In genomic region chr1:150102986-150103385, GRCh38 we compare ENCODE assay signal across 16 cellular contexts. TPM values are rescaled to one million over a fixed set of nuclear protein-coding genes. Genes with fewer than 3 reads are reported as not detected.
DNase-seq lines count a peak whose midpoint lies in the region; ATAC-seq and TF ChIP-seq lines count a peak whose summit lies in the region.
"Had no signal": no experiment of that assay in that cellular context is flagged by ENCODE, and none has a peak within 500 bp of the region (broad histone marks: within the 10 kb centered on the region; RNA-seq: fewer than 3 reads in every experiment).

No MANE protein-coding gene starts in this region.

- CTCF ChIA-PET in A673 (lab: Charles Lee) = no interaction called here
- CTCF ChIA-PET in CD4-positive, alpha-beta T cell (lab: Charles Lee) = interaction anchor here (0.8 to 1.1 kb wide), 5 partner anchors 8 to 58 kb away, joined by 3 to 4 read pairs (median 3); no protein-coding TSS in a partner anchor

- H3K9me3 ChIP-seq in A673 (ENCODE audit: low read depth, low read length, poor library complexity, severe bottlenecking) = peaks cover 5% of the 10 kb centered on the region
- H3K9me3 ChIP-seq in CD4-positive, alpha-beta T cell (ENCODE audit: control insufficient read depth, low read length) = no peaks in the 10 kb centered on the region
- no peaks in the 10 kb centered on the region for H3K9me3 ChIP-seq in effector memory CD4-positive, alpha-beta T cell (ENCODE audit: control insufficient read depth, low read length)
- H3K9me3 ChIP-seq: SJCRH30 had no signal

- no TSS peak for BruUV-seq in A673 (replicated peaks; lab: Mats Ljungman, UMichigan)

- DNase-seq in A673 (ENCODE audit: low spot score) (peak; percentile 49), NCI-H69 (lab: John Stamatoyannopoulos, UW) (peak; percentile 37), SKM-1 (lab: John Stamatoyannopoulos, UW; ENCODE audit: unreplicated experiment) (no peak), NCI-H2227 (lab: John Stamatoyannopoulos, UW; ENCODE audit: unreplicated experiment) (no peak)
- DNase-seq in CD4-positive, alpha-beta T cell = no peak
- no peak for DNase-seq in effector memory CD4-positive, alpha-beta T cell
- DNase-seq: AML-193, Caco-2, MM.1S, NCI-H1092 treated with DMSO at 0.1 percent for 48 hours, NCI-H2029, NCI-H510A, SJCRH30 had no signal

- H3K27me3 ChIP-seq in A673 (replicated peaks; ENCODE audit: insufficient read depth, low read depth, low read length, poor library complexity) = no peaks in the 10 kb centered on the region
- H3K27me3 ChIP-seq in CD4-positive, alpha-beta T cell (ENCODE audit: control insufficient read depth, insufficient read depth, low read length) = no peaks in the 10 kb centered on the region
- H3K27me3 ChIP-seq in effector memory CD4-positive, alpha-beta T cell (replicated peaks; ENCODE audit: control insufficient read depth, insufficient read depth, low read length, poor library complexity, severe bottlenecking) = no peaks in the 10 kb centered on the region
- H3K27me3 ChIP-seq: SJCRH30 had no signal

- no peak overlapping the region for H3K4me3 ChIP-seq in A673 (ENCODE audit: low read depth, low read length, poor library complexity, severe bottlenecking)
- no peak overlapping the region for H3K4me3 ChIP-seq in effector memory CD4-positive, alpha-beta T cell (ENCODE audit: insufficient read depth, low read depth, low read length, poor library complexity, severe bottlenecking)
- H3K4me3 ChIP-seq: SJCRH30 had no signal

- peaks cover 79% of the 10 kb centered on the region for H3K4me1 Mint-ChIP-seq in CD4-positive, alpha-beta T cell (ENCODE audit: low read depth)

- intact Hi-C loops in A673 (cut with micrococcal nuclease; ENCODE audit: unreplicated experiment) = no loop called here
- intact Hi-C loops in CD4-positive, alpha-beta T cell (cut with DNase I, micrococcal nuclease) = no loop called here

- H3K9me3 Mint-ChIP-seq in CD4-positive, alpha-beta T cell = peaks cover 2% of the 10 kb centered on the region

- no peak overlapping the region for H3K4me3 Mint-ChIP-seq in CD4-positive, alpha-beta T cell

- H3K27ac ChIP-seq in A673 (ENCODE audit: low read depth, low read length, poor library complexity, severe bottlenecking) = no peak overlapping the region
- no peak overlapping the region for H3K27ac ChIP-seq in CD4-positive, alpha-beta T cell (ENCODE audit: low read depth, low read length)
- peak overlapping the region; percentile 13 for H3K27ac ChIP-seq in effector memory CD4-positive, alpha-beta T cell (ENCODE audit: insufficient read depth, low read length, poor library complexity, severe bottlenecking)
- H3K27ac ChIP-seq: C4-2B, SJCRH30 had no signal

- peak overlapping the region; percentile 72 for H3K27ac Mint-ChIP-seq in CD4-positive, alpha-beta T cell

- peaks cover 23% of the 10 kb centered on the region for H3K36me3 ChIP-seq in A673 (ENCODE audit: insufficient read depth, low read length, poor library complexity, severe bottlenecking)
- no peaks in the 10 kb centered on the region for H3K36me3 ChIP-seq in effector memory CD4-positive, alpha-beta T cell (ENCODE audit: control insufficient read depth, insufficient read depth, low read length)

- peaks cover 7% of the 10 kb centered on the region for H3K4me1 ChIP-seq in A673 (ENCODE audit: insufficient read depth, low read length, poor library complexity, severe bottlenecking)
- peaks cover 21% of the 10 kb centered on the region for H3K4me1 ChIP-seq in effector memory CD4-positive, alpha-beta T cell (ENCODE audit: control insufficient read depth, insufficient read depth, low read length, poor library complexity, severe bottlenecking)
- H3K4me1 ChIP-seq: Caco-2, SJCRH30 had no signal

- no peak for TF ChIP-seq CTCF in A673 (conservative IDR thresholded peaks at IDR 0.05; ENCODE audit: low read depth, low read length)
- no peak for TF ChIP-seq CTCF in CD4-positive, alpha-beta T cell (IDR thresholded peaks at IDR 0.05)

- POLR2A ChIA-PET in A673 (lab: Charles Lee; ENCODE audit: low non-redundant PET) = interaction anchor here (0.7 kb wide), 1 partner anchor 60 kb away, joined by 8 read pairs; no protein-coding TSS in a partner anchor
- POLR2A ChIA-PET in CD4-positive, alpha-beta T cell (lab: Charles Lee) = interaction anchor here (0.6 to 1.3 kb wide), 4 partner anchors 47 to 84 kb away, joined by 3 read pairs; partner anchors contain the start of gene PLEKHO1

- ATAC-seq in CD4-positive, alpha-beta T cell (ENCODE audit: poor library complexity) = peak; percentile 50
- ATAC-seq in GM18505 (IDR thresholded peaks at IDR 0.05; ENCODE audit: unreplicated experiment) = no peak
- ATAC-seq: Panc1 had no signal

- H3K27me3 Mint-ChIP-seq in CD4-positive, alpha-beta T cell = no peaks in the 10 kb centered on the region

- TF ChIP-seq POLR2A in GM18505 (IDR thresholded peaks at IDR 0.05; ENCODE audit: borderline replicate concordance, extremely low read depth, insufficient read depth, insufficient read length) = no peak

- peaks cover 14% of the 10 kb centered on the region for H3K36me3 Mint-ChIP-seq in CD4-positive, alpha-beta T cell (ENCODE audit: low read depth)

RNA-seq across cellular contexts. Expression of gene VPS45, which starts 35.4 kb away (rescaled TPM):
- 50.3 and 51.3 TPM in 2 replicates for total RNA-seq in A673 (2021)
- total RNA-seq in CD4-positive, alpha-beta T cell = 10 to 100 TPM in 1 of 2 experiments, 1 to 10 TPM in 1; 9.6 to 10.7 TPM

RNA-seq across cellular contexts. Expression of gene PLEKHO1, which starts 46.7 kb away (rescaled TPM):
- 67.2 and 73.1 TPM in 2 replicates for total RNA-seq in A673 (2021)
- 100 to 1,000 TPM in 1 of 2 experiments, 10 to 100 TPM in 1; 97.6 to 110 TPM for total RNA-seq in CD4-positive, alpha-beta T cell

Comparison
In these comparisons a context has a peak if more than half of its experiments do, and no peak if none do; other contexts are left out.
1. DNase-seq: peak in A673 (single experiment) and NCI-H69 (single experiment); none in CD4-positive, alpha-beta T cell (0 of 10), effector memory CD4-positive, alpha-beta T cell (0 of 3), SKM-1 (single experiment) and NCI-H2227 (single experiment).